11 cellular contexts compared by ENCODE assay signal in the genomic region with DNA sequence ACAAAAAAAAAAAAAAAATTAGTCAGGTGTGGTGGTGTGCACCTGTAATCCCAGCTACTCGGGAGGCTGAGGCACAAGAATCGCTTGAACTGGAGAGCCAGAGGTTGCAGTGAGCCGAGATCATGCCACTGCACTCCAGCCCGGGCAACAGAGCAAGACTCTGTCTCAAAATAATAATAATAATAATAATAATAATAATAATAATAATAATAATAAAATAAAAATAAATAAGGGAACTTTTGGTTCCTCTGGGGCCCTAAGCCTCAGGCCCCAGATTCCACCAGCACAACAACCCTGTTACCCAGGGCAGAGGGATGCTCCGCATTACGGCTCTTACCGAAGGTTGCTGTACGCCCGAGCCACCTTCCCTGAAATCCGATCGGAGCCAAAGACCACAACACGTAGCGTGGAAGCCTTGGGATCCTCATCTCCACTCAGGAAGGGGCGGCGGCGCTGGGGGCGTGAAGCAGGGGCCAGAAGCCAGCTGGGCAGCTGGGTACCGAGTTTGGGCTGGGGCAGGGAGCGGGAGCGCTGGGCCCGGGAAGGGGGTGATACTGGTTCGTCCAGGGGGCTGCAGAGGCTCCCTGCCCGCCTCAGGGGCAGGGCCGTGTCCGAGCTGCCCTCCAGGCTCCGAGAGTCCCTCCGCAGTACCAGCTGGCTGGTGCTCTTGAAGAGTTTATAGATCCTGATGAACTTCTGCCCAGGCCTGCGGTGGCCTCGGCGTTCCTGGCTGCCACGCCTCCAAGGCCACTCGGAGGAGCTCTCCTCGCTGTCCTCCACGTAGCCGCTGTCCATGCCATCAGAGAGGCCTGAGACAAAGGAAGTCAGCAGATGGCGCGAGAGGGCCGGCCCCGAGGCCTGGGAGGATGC. TPM values are rescaled to one million over a fixed set of nuclear protein-coding genes. Genes with fewer than 3 reads are reported as not detected.
DNase-seq lines count a peak whose midpoint lies in the region; ATAC-seq and TF ChIP-seq lines count a peak whose summit lies in the region.
"Had no signal": no experiment of that assay in that cellular context is flagged by ENCODE, and none has a peak within 500 bp of the region (broad histone marks: within the 10 kb centered on the region; RNA-seq: fewer than 3 reads in every experiment).

No MANE protein-coding gene starts in this region.

- intact Hi-C loops in left colon (cut with DNase I, micrococcal nuclease), result no loop called here

- peak; percentile 35 for DNase-seq in A172 (ENCODE audit: low spot score)
- peak; percentile 36 for DNase-seq in HT-29 (ENCODE audit: low spot score)
- peak; percentile 24 to 54 for DNase-seq in cardiac fibroblast (ENCODE audit: low read depth in 2 of 2)
- DNase-seq in left colon, result peak in 1 of 2 donors; percentile 32
- no peak for DNase-seq in DMS 273 (lab: John Stamatoyannopoulos, UW; ENCODE audit: unreplicated experiment)
- DNase-seq: NCI-H1694; stimulated activated naive CD8-positive, alpha-beta T cell treated with anti-CD3 and anti-CD28 coated beads, Interleukin-15, amount 100 ng/mL, for 72 hours had no signal

- H3K4me3 ChIP-seq in cardiac fibroblast (replicated peaks in 1 of 2; ENCODE audit: low read depth in 2 of 2, low read length in 2 of 2), result no peak overlapping the region
- H3K4me3 ChIP-seq: skin epidermis had no signal

- ATAC-seq in left colon (peak; percentile 52), GM18907 (IDR thresholded peaks at IDR 0.05; ENCODE audit: unreplicated experiment) (no peak), HG03442 (IDR thresholded peaks at IDR 0.05; ENCODE audit: unreplicated experiment) (no peak), HG03469 (IDR thresholded peaks at IDR 0.05; ENCODE audit: unreplicated experiment) (no peak)
- ATAC-seq: stimulated activated naive CD8-positive, alpha-beta T cell treated with anti-CD3 and anti-CD28 coated beads, Interleukin-15, amount 100 ng/mL, for 72 hours had no signal

- peak; percentile 43 for TF ChIP-seq CTCF in cardiac fibroblast (IDR thresholded peaks at IDR 0.05; ENCODE audit: low read depth, low read length)

RNA-seq across cellular contexts. Expression of a gene that starts 20.6 kb away (rescaled TPM):
- not detected in 2 replicates for total RNA-seq in A172 (2014; rRNA removed; shearing (Covaris generic))
- total RNA-seq in HT-29 (2014; rRNA removed; shearing (Covaris generic)), result not detected in 2 replicates
- under 1 TPM; 0.27 to 0.89 TPM for total RNA-seq in left colon
